17 cellular contexts compared by ENCODE assay signal in the genomic region with DNA sequence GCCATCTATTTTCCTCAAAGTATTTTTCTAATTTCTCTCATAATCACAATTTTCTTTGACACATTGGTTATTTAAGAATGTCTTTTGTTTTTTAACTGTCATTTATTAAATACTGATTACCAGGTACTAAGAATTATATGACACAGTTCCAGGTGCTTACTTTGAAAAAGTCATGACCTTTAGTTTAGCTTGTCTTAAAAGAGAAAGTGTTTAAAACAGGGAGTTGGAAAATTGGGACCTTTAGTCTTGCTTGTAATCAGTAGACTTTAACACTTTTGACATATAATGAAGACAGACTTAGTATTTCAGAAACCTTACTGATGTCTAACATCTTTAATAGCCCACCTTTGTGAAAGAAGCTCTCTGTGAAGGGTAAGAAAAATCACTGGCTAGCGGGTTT. TPM values are rescaled to one million over a fixed set of nuclear protein-coding genes. Genes with fewer than 3 reads are reported as not detected.
A peak's percentile ranks its signal among the peaks of the same experiment; 100 is the strongest.
DNase-seq lines count a peak whose midpoint lies in the region; ATAC-seq and TF ChIP-seq lines count a peak whose summit lies in the region.
"Had no signal": no experiment of that assay in that cellular context is flagged by ENCODE, and none has a peak within 500 bp of the region (broad histone marks: within the 10 kb centered on the region; RNA-seq: fewer than 3 reads in every experiment).

No MANE protein-coding gene starts in this region.

- H3K27ac ChIP-seq in CD8-positive, alpha-beta T cell (ENCODE audit: low read depth, low read length), result no peak overlapping the region
- H3K27ac ChIP-seq in naive thymus-derived CD4-positive, alpha-beta T cell (ENCODE audit: low read depth, low read length), result no peak overlapping the region

- H3K9me3 Mint-ChIP-seq in activated CD8-positive, alpha-beta T cell treated with anti-CD3 and anti-CD28 coated beads for 36 hours, result peaks cover 2% of the 10 kb centered on the region
- H3K9me3 Mint-ChIP-seq in activated CD8-positive, alpha-beta T cell treated with anti-CD3 and anti-CD28 coated beads, Interleukin-2, amount 10 ng/mL, durations not matched to agents 7 days and 5 days (ENCODE audit: insufficient read depth), result peaks cover 4% of the 10 kb centered on the region
- H3K9me3 Mint-ChIP-seq in CD8-positive, alpha-beta T cell, result no peaks in the 10 kb centered on the region
- no peaks in the 10 kb centered on the region for H3K9me3 Mint-ChIP-seq in activated naive CD8-positive, alpha-beta T cell treated with anti-CD3 and anti-CD28 coated beads, Interleukin-2, amount 50 U/mL, for 24 hours
- no peaks in the 10 kb centered on the region for H3K9me3 Mint-ChIP-seq in naive thymus-derived CD4-positive, alpha-beta T cell
- H3K9me3 Mint-ChIP-seq in CD14-positive monocyte, result no peaks in the 10 kb centered on the region

- H3K9me3 ChIP-seq in CD8-positive, alpha-beta T cell (ENCODE audit: low read length), result no peaks in the 10 kb centered on the region
- H3K9me3 ChIP-seq in naive thymus-derived CD4-positive, alpha-beta T cell (ENCODE audit: control insufficient read depth in 2 of 3, low read length in 3 of 3), result no peaks in the 10 kb centered on the region

- peaks cover 28% of the 10 kb centered on the region for H3K4me1 ChIP-seq in CD8-positive, alpha-beta T cell (ENCODE audit: insufficient read depth, low read length)
- peaks cover 5 to 26% of the 10 kb centered on the region in 2 donors for H3K4me1 ChIP-seq in naive thymus-derived CD4-positive, alpha-beta T cell (ENCODE audit: control insufficient read depth in 2 of 2, insufficient read depth in 2 of 2, low read length in 2 of 2)

- no peak for TF ChIP-seq CTCF in activated CD8-positive, alpha-beta T cell treated with anti-CD3 and anti-CD28 coated beads for 36 hours (IDR thresholded peaks at IDR 0.05)
- TF ChIP-seq CTCF in CD8-positive, alpha-beta T cell (IDR thresholded peaks at IDR 0.05), result no peak
- no peak for TF ChIP-seq CTCF in CD14-positive monocyte (IDR thresholded peaks at IDR 0.05)

- CTCF ChIA-PET in activated CD8-positive, alpha-beta T cell treated with anti-CD3 and anti-CD28 coated beads for 36 hours (lab: Charles Lee), result interaction anchor here (0.8 to 4.6 kb wide), 11 partner anchors 9 to 253 kb away, joined by 3 to 18 read pairs (median 3); no protein-coding TSS in a partner anchor
- CTCF ChIA-PET in activated CD8-positive, alpha-beta T cell treated with anti-CD3 and anti-CD28 coated beads, Interleukin-2, amount 10 ng/mL, durations not matched to agents 7 days and 5 days (lab: Charles Lee), result interaction anchor here (1.0 to 3.8 kb wide), 10 partner anchors 11 to 254 kb away, joined by 3 to 21 read pairs (median 4); no protein-coding TSS in a partner anchor
- CTCF ChIA-PET in CD8-positive, alpha-beta T cell (lab: Charles Lee), result interaction anchor here (1.0 to 6.4 kb wide), 5 partner anchors 13 to 273 kb away, joined by 3 to 39 read pairs (median 4); no protein-coding TSS in a partner anchor
- CTCF ChIA-PET in naive thymus-derived CD4-positive, alpha-beta T cell (lab: Charles Lee), result interaction anchor here (0.5 to 1.5 kb wide), 4 partner anchors 15 to 273 kb away, joined by 4 to 7 read pairs (median 4); no protein-coding TSS in a partner anchor

- POLR2A ChIA-PET in activated CD8-positive, alpha-beta T cell treated with anti-CD3 and anti-CD28 coated beads for 36 hours (lab: Charles Lee), result no interaction called here
- POLR2A ChIA-PET in activated CD8-positive, alpha-beta T cell treated with anti-CD3 and anti-CD28 coated beads, Interleukin-2, amount 10 ng/mL, durations not matched to agents 7 days and 5 days (lab: Charles Lee), result interaction anchor here (0.8 kb wide), 1 partner anchor 85 kb away, joined by 3 read pairs; no protein-coding TSS in a partner anchor
- POLR2A ChIA-PET in CD8-positive, alpha-beta T cell (lab: Charles Lee), result no interaction called here
- POLR2A ChIA-PET in naive thymus-derived CD4-positive, alpha-beta T cell (lab: Charles Lee), result interaction anchor here (0.7 to 1.2 kb wide), 2 partner anchors 19 to 78 kb away, joined by 3 to 4 read pairs; partner anchors contain the start of gene CREBL2

- peak overlapping the region; percentile 68 for H3K27ac Mint-ChIP-seq in activated CD8-positive, alpha-beta T cell treated with anti-CD3 and anti-CD28 coated beads for 36 hours
- no peak overlapping the region for H3K27ac Mint-ChIP-seq in activated CD8-positive, alpha-beta T cell treated with anti-CD3 and anti-CD28 coated beads, Interleukin-2, amount 10 ng/mL, durations not matched to agents 7 days and 5 days
- peak overlapping the region; percentile 58 for H3K27ac Mint-ChIP-seq in CD8-positive, alpha-beta T cell
- H3K27ac Mint-ChIP-seq in activated naive CD8-positive, alpha-beta T cell treated with anti-CD3 and anti-CD28 coated beads, Interleukin-2, amount 50 U/mL, for 24 hours, result peak overlapping the region; percentile 4
- peak overlapping the region in 8 of 9 donors; percentile 9 to 78 (median 56) for H3K27ac Mint-ChIP-seq in naive thymus-derived CD4-positive, alpha-beta T cell
- no peak overlapping the region for H3K27ac Mint-ChIP-seq in CD14-positive monocyte

- H3K4me3 Mint-ChIP-seq in activated CD8-positive, alpha-beta T cell treated with anti-CD3 and anti-CD28 coated beads for 36 hours, result no peak overlapping the region
- H3K4me3 Mint-ChIP-seq in activated CD8-positive, alpha-beta T cell treated with anti-CD3 and anti-CD28 coated beads, Interleukin-2, amount 10 ng/mL, durations not matched to agents 7 days and 5 days, result no peak overlapping the region
- peak overlapping the region; percentile 13 for H3K4me3 Mint-ChIP-seq in CD8-positive, alpha-beta T cell
- no peak overlapping the region for H3K4me3 Mint-ChIP-seq in activated naive CD8-positive, alpha-beta T cell treated with anti-CD3 and anti-CD28 coated beads, Interleukin-2, amount 50 U/mL, for 24 hours
- H3K4me3 Mint-ChIP-seq in naive thymus-derived CD4-positive, alpha-beta T cell, result peak overlapping the region in 8 of 10 donors; percentile 25 to 76 (median 50)
- H3K4me3 Mint-ChIP-seq in CD14-positive monocyte, result no peak overlapping the region

- no peak for DNase-seq in activated CD8-positive, alpha-beta T cell treated with anti-CD3 and anti-CD28 coated beads for 36 hours
- no peak for DNase-seq in activated CD8-positive, alpha-beta T cell treated with anti-CD3 and anti-CD28 coated beads, Interleukin-2, amount 10 ng/mL, durations not matched to agents 7 days and 5 days
- DNase-seq in CD8-positive, alpha-beta T cell, result no peak
- DNase-seq in activated naive CD8-positive, alpha-beta T cell treated with anti-CD3 and anti-CD28 coated beads, Interleukin-2, amount 50 U/mL, for 24 hours, result no peak
- DNase-seq in naive thymus-derived CD4-positive, alpha-beta T cell, result no peak
- DNase-seq in CD14-positive monocyte (ENCODE audit: low spot score), result no peak
- no peak for DNase-seq in EL
- DNase-seq: 8988T, DMS53, IMR-90, NCI-H1417, NCI-H187 treated with DMSO at 0.1 percent for 48 hours, NCI-H2227 treated with DMSO at 0.1 percent for 48 hours, NCI-H510A treated with DMSO at 0.1 percent for 48 hours, NCI-H82, SHP77 had no signal

- H3K27me3 Mint-ChIP-seq in activated CD8-positive, alpha-beta T cell treated with anti-CD3 and anti-CD28 coated beads for 36 hours, result no peaks in the 10 kb centered on the region
- H3K27me3 Mint-ChIP-seq in activated CD8-positive, alpha-beta T cell treated with anti-CD3 and anti-CD28 coated beads, Interleukin-2, amount 10 ng/mL, durations not matched to agents 7 days and 5 days (ENCODE audit: low read depth), result no peaks in the 10 kb centered on the region
- H3K27me3 Mint-ChIP-seq in CD8-positive, alpha-beta T cell (ENCODE audit: low read depth), result no peaks in the 10 kb centered on the region
- H3K27me3 Mint-ChIP-seq in activated naive CD8-positive, alpha-beta T cell treated with anti-CD3 and anti-CD28 coated beads, Interleukin-2, amount 50 U/mL, for 24 hours, result no peaks in the 10 kb centered on the region
- no peaks in the 10 kb centered on the region for H3K27me3 Mint-ChIP-seq in naive thymus-derived CD4-positive, alpha-beta T cell
- peaks cover 0 to 2% (median 0%) of the 10 kb centered on the region in 3 donors for H3K27me3 Mint-ChIP-seq in CD14-positive monocyte (ENCODE audit: low read depth in 3 of 3)

- H3K36me3 Mint-ChIP-seq in activated CD8-positive, alpha-beta T cell treated with anti-CD3 and anti-CD28 coated beads for 36 hours (ENCODE audit: low read depth), result peaks cover 7% of the 10 kb centered on the region
- H3K36me3 Mint-ChIP-seq in activated CD8-positive, alpha-beta T cell treated with anti-CD3 and anti-CD28 coated beads, Interleukin-2, amount 10 ng/mL, durations not matched to agents 7 days and 5 days (ENCODE audit: low read depth), result peaks cover 11% of the 10 kb centered on the region
- peaks cover 23% of the 10 kb centered on the region for H3K36me3 Mint-ChIP-seq in CD8-positive, alpha-beta T cell
- H3K36me3 Mint-ChIP-seq in activated naive CD8-positive, alpha-beta T cell treated with anti-CD3 and anti-CD28 coated beads, Interleukin-2, amount 50 U/mL, for 24 hours (ENCODE audit: low read depth), result peaks cover 5% of the 10 kb centered on the region
- peaks cover 0 to 34% (median 11%) of the 10 kb centered on the region in 5 donors for H3K36me3 Mint-ChIP-seq in naive thymus-derived CD4-positive, alpha-beta T cell
- H3K36me3 Mint-ChIP-seq in CD14-positive monocyte, result peaks cover 10 to 16% of the 10 kb centered on the region in 2 donors

- H3K4me1 Mint-ChIP-seq in activated CD8-positive, alpha-beta T cell treated with anti-CD3 and anti-CD28 coated beads for 36 hours (ENCODE audit: low read depth), result peaks cover 66% of the 10 kb centered on the region
- peaks cover 23% of the 10 kb centered on the region for H3K4me1 Mint-ChIP-seq in activated CD8-positive, alpha-beta T cell treated with anti-CD3 and anti-CD28 coated beads, Interleukin-2, amount 10 ng/mL, durations not matched to agents 7 days and 5 days (ENCODE audit: low read depth)
- H3K4me1 Mint-ChIP-seq in CD8-positive, alpha-beta T cell (ENCODE audit: low read depth), result peaks cover 63% of the 10 kb centered on the region
- peaks cover 54% of the 10 kb centered on the region for H3K4me1 Mint-ChIP-seq in activated naive CD8-positive, alpha-beta T cell treated with anti-CD3 and anti-CD28 coated beads, Interleukin-2, amount 50 U/mL, for 24 hours
- H3K4me1 Mint-ChIP-seq in naive thymus-derived CD4-positive, alpha-beta T cell, result peaks cover 30 to 70% (median 68%) of the 10 kb centered on the region in 7 donors
- peaks cover 7% of the 10 kb centered on the region for H3K4me1 Mint-ChIP-seq in CD14-positive monocyte

- no peaks in the 10 kb centered on the region for H3K27me3 ChIP-seq in CD8-positive, alpha-beta T cell (ENCODE audit: insufficient read depth, low read length)
- no peaks in the 10 kb centered on the region for H3K27me3 ChIP-seq in naive thymus-derived CD4-positive, alpha-beta T cell (ENCODE audit: control insufficient read depth in 2 of 2, insufficient read depth in 2 of 2, low read length in 2 of 2)

- H3K36me3 ChIP-seq in CD8-positive, alpha-beta T cell (ENCODE audit: insufficient read depth, low read length), result peaks cover 3% of the 10 kb centered on the region
- H3K36me3 ChIP-seq in naive thymus-derived CD4-positive, alpha-beta T cell (ENCODE audit: control insufficient read depth in 2 of 3, insufficient read depth in 3 of 3, low read length in 3 of 3), result peaks cover 0 to 3% (median 0%) of the 10 kb centered on the region in 3 experiments

- H3K4me3 ChIP-seq in CD8-positive, alpha-beta T cell (ENCODE audit: low read depth, low read length), result no peak overlapping the region
- no peak overlapping the region for H3K4me3 ChIP-seq in naive thymus-derived CD4-positive, alpha-beta T cell (ENCODE audit: low read length)

- ATAC-seq in activated CD8-positive, alpha-beta T cell treated with anti-CD3 and anti-CD28 coated beads for 36 hours, result peak; percentile 13
- ATAC-seq in activated CD8-positive, alpha-beta T cell treated with anti-CD3 and anti-CD28 coated beads, Interleukin-2, amount 10 ng/mL, durations not matched to agents 7 days and 5 days, result no peak
- no peak for ATAC-seq in CD8-positive, alpha-beta T cell
- no peak for ATAC-seq in activated naive CD8-positive, alpha-beta T cell treated with anti-CD3 and anti-CD28 coated beads, Interleukin-2, amount 50 U/mL, for 24 hours
- no peak for ATAC-seq in naive thymus-derived CD4-positive, alpha-beta T cell
- ATAC-seq in HG03097 (IDR thresholded peaks at IDR 0.05; ENCODE audit: low FRiP score, unreplicated experiment), result no peak

- intact Hi-C loops in activated CD8-positive, alpha-beta T cell treated with anti-CD3 and anti-CD28 coated beads for 36 hours (cut with micrococcal nuclease), result no loop called here
- intact Hi-C loops in CD8-positive, alpha-beta T cell (cut with DNase I, micrococcal nuclease), result no loop called here
- intact Hi-C loops in naive thymus-derived CD4-positive, alpha-beta T cell (cut with micrococcal nuclease), result no loop called here
- intact Hi-C loops in CD14-positive monocyte (cut with micrococcal nuclease), result loop anchor here in 1 of 2 donors (10.0 kb wide), 1 partner anchor 46 kb away; no protein-coding TSS in a partner anchor

RNA-seq across cellular contexts. Expression of gene CREBL2, which starts 19.2 kb away (rescaled TPM):
- total RNA-seq in activated CD8-positive, alpha-beta T cell treated with anti-CD3 and anti-CD28 coated beads for 36 hours, result 10 to 100 TPM; 12.7 to 14.9 TPM
- total RNA-seq in activated CD8-positive, alpha-beta T cell treated with anti-CD3 and anti-CD28 coated beads, Interleukin-2, amount 10 ng/mL, durations not matched to agents 7 days and 5 days, result 10 to 100 TPM; 13.2 to 14.3 TPM
- 10 to 100 TPM; 10.2 to 11.8 TPM for total RNA-seq in CD8-positive, alpha-beta T cell
- 10 to 100 TPM; 17.3 to 39.5 (median 24.9) TPM for total RNA-seq in naive thymus-derived CD4-positive, alpha-beta T cell
- polyA plus RNA-seq in naive thymus-derived CD4-positive, alpha-beta T cell, result 10 to 100 TPM; 40.2 to 46.5 TPM
- polyA plus RNA-seq in CD14-positive monocyte, result 10 to 100 TPM; 38.2 to 45.9 TPM

Comparison
In these comparisons a context has a peak if more than half of its experiments do, and no peak if none do; other contexts are left out.
1. H3K27ac Mint-ChIP-seq: peak in activated CD8-positive, alpha-beta T cell treated with anti-CD3 and anti-CD28 coated beads for 36 hours (single experiment), CD8-positive, alpha-beta T cell (single experiment), activated naive CD8-positive, alpha-beta T cell treated with anti-CD3 and anti-CD28 coated beads, Interleukin-2, amount 50 U/mL, for 24 hours (single experiment) and naive thymus-derived CD4-positive, alpha-beta T cell (8 of 9); none in activated CD8-positive, alpha-beta T cell treated with anti-CD3 and anti-CD28 coated beads, Interleukin-2, amount 10 ng/mL, durations not matched to agents 7 days and 5 days (single experiment) and CD14-positive monocyte (0 of 7).
2. POLR2A ChIA-PET loops: an anchor here in activated CD8-positive, alpha-beta T cell treated with anti-CD3 and anti-CD28 coated beads, Interleukin-2, amount 10 ng/mL, durations not matched to agents 7 days and 5 days (0.8 kb wide) and naive thymus-derived CD4-positive, alpha-beta T cell (0.7 to 1.2 kb wide); none called in activated CD8-positive, alpha-beta T cell treated with anti-CD3 and anti-CD28 coated beads for 36 hours and CD8-positive, alpha-beta T cell.
3. H3K4me3 Mint-ChIP-seq: peak in CD8-positive, alpha-beta T cell (single experiment) and naive thymus-derived CD4-positive, alpha-beta T cell (8 of 10); none in activated CD8-positive, alpha-beta T cell treated with anti-CD3 and anti-CD28 coated beads for 36 hours (single experiment), activated CD8-positive, alpha-beta T cell treated with anti-CD3 and anti-CD28 coated beads, Interleukin-2, amount 10 ng/mL, durations not matched to agents 7 days and 5 days (single experiment), activated naive CD8-positive, alpha-beta T cell treated with anti-CD3 and anti-CD28 coated beads, Interleukin-2, amount 50 U/mL, for 24 hours (single experiment) and CD14-positive monocyte (0 of 2).